7 cellular contexts compared by ENCODE assay signal in genomic region chr17:39153541-39154111, GRCh38. TPM values are rescaled to one million over a fixed set of nuclear protein-coding genes. Genes with fewer than 3 reads are reported as not detected.
DNase-seq lines count a peak whose midpoint lies in the region; ATAC-seq and TF ChIP-seq lines count a peak whose summit lies in the region.

No MANE protein-coding gene starts in this region.

- H3K9me3 ChIP-seq in left lung, result no peaks in the 10 kb centered on the region

- intact Hi-C loops in left lung (cut with DNase I), result loop anchor here in 1 of 2 donors (5.0 kb wide), 1 partner anchor 171 kb away; no protein-coding TSS in a partner anchor

- peaks cover 4 to 24% of the 10 kb centered on the region in 2 donors for H3K4me1 ChIP-seq in left lung

- H3K36me3 ChIP-seq in left lung, result no peaks in the 10 kb centered on the region

- peak overlapping the region; percentile 85 to 90 for H3K27ac ChIP-seq in left lung

- ATAC-seq in GM18517 (IDR thresholded peaks at IDR 0.05; ENCODE audit: unreplicated experiment), result peak; percentile 58
- ATAC-seq in HG03521 (IDR thresholded peaks at IDR 0.05; ENCODE audit: unreplicated experiment), result peak; percentile 33
- peak; percentile 80 for ATAC-seq in left lung

- no peak for TF ChIP-seq CTCF in left lung (IDR thresholded peaks at IDR 0.05)

- DNase-seq in NCI-H774 (lab: John Stamatoyannopoulos, UW), result peak; percentile 88
- peak; percentile 95 to 96 for DNase-seq in activated CD4-positive, alpha-beta T cell treated with anti-CD3 and anti-CD28 coated beads, Interleukin-2, amount 50 U/mL, for 48 hours
- DNase-seq in dermis blood vessel endothelial cell, result peak; percentile 91
- DNase-seq in left lung, result peak; percentile 92 to 95
- peak; percentile 91 for DNase-seq in stimulated activated CD4-positive, alpha-beta T cell treated with anti-CD3 and anti-CD28 coated beads, Interleukin-1b, Interleukin-23, amount 100 ng/mL, for 48 hours

- peak overlapping the region; percentile 76 to 93 for H3K4me3 ChIP-seq in left lung

- H3K27me3 ChIP-seq in left lung, result peaks cover 9 to 40% of the 10 kb centered on the region in 2 donors

RNA-seq across cellular contexts. Expression of gene PLXDC1, which starts 2.2 kb away (rescaled TPM):
- total RNA-seq in dermis blood vessel endothelial cell (not detected in 2 replicates), left lung (10 to 100 TPM in 1 of 2 donors, 1 to 10 TPM in 1; 4.1 to 11.9 TPM)

RNA-seq across cellular contexts. Expression of gene ARL5C, which starts 12.3 kb away (rescaled TPM):
- total RNA-seq in dermis blood vessel endothelial cell, result not detected in 2 replicates
- not detected for total RNA-seq in left lung

RNA-seq across cellular contexts. Expression of gene CACNB1, which starts 43.8 kb away (rescaled TPM):
- total RNA-seq in dermis blood vessel endothelial cell, result 1.0 and 2.8 TPM in 2 replicates
- 10 to 100 TPM; 23.8 to 31.4 TPM for total RNA-seq in left lung

RNA-seq across cellular contexts. Expression of gene RPL19, which starts 46.5 kb away (rescaled TPM):
- total RNA-seq in dermis blood vessel endothelial cell (1,928 and 2,101 TPM in 2 replicates), left lung (1,000 to 10,000 TPM; 1,286 to 1,367 TPM)

Comparison
In these comparisons a context has a peak if more than half of its experiments do, and no peak if none do; other contexts are left out.
1. Peak in every context shown above with its lines: DNase-seq, ATAC-seq, H3K4me3 ChIP-seq and H3K27ac ChIP-seq.